Comparison of ENCODE assay signal across 23 cellular contexts in the genomic region with DNA sequence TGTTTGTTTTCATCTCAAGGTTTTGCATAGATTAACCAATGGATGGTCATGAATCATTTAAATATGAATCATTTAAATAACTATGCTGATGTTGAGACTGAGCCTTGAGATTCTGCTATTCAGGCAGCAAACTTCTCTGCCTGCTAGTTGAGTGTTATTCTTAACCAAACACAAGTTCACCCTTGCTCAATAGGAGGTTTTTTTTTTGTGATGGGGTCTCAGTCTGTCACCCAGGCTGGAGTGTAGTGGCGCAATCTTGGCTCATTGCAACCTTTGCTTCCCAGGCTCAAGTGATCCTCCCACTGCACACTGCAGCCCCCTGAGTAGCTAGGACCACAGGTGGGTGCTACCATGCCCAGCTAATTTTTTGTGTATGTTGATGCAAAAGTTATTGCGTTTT.
DNase-seq lines count a peak whose midpoint lies in the region; ATAC-seq, FAIRE-seq and TF ChIP-seq lines count a peak whose summit lies in the region.
"Had no signal": no experiment of that assay in that cellular context is flagged by ENCODE, and none has a peak within 500 bp of the region (broad histone marks: within the 10 kb centered on the region; RNA-seq: fewer than 3 reads in every experiment).

No MANE protein-coding gene starts in this region.

- H3K9me3 Mint-ChIP-seq in GM23338, result no peaks in the 10 kb centered on the region
- H3K9me3 Mint-ChIP-seq in CD4-positive, alpha-beta memory T cell, result no peaks in the 10 kb centered on the region
- H3K9me3 Mint-ChIP-seq: CD8-positive, alpha-beta T cell had no signal

- TF ChIP-seq POLR2A in HepG2 (IDR thresholded peaks at IDR 0.05; ENCODE audit: insufficient read depth in 1 of 2, low read depth in 2 of 2, low read length in 2 of 2), result no peak

- peaks cover 6% of the 10 kb centered on the region; the same call in 2 of the 3 replicates for H3K36me3 Mint-ChIP-seq in GM23338 (ENCODE audit: low read depth)
- no peaks in the 10 kb centered on the region for H3K36me3 Mint-ChIP-seq in CD4-positive, alpha-beta memory T cell
- H3K36me3 Mint-ChIP-seq: CD14-positive monocyte; CD8-positive, alpha-beta T cell had no signal

- ATAC-seq in GM23338 (no peak), Panc1 (no peak), HepG2 (peak; percentile 84), GM19452 (IDR thresholded peaks at IDR 0.05; ENCODE audit: unreplicated experiment) (no peak), HG03439 (IDR thresholded peaks at IDR 0.05; ENCODE audit: unreplicated experiment) (no peak)
- ATAC-seq: A549; CD8-positive, alpha-beta T cell; GM12878; K562 had no signal

- BruUV-seq in Panc1 (replicated peaks; lab: Mats Ljungman, UMichigan), result no TSS peak
- no TSS peak for BruUV-seq in HepG2 (replicated peaks; lab: Mats Ljungman, UMichigan)

- H3K4me3 Mint-ChIP-seq in GM23338, result no peak overlapping the region
- H3K4me3 Mint-ChIP-seq in CD4-positive, alpha-beta memory T cell, result no peak overlapping the region
- H3K4me3 Mint-ChIP-seq: CD14-positive monocyte; CD8-positive, alpha-beta T cell had no signal

- H2AFZ ChIP-seq in GM23338, result no peak overlapping the region
- H2AFZ ChIP-seq in HepG2 (ENCODE audit: low read length), result no peak overlapping the region
- H2AFZ ChIP-seq: GM23248 had no signal

- H3K4me1 ChIP-seq in GM23338 (ENCODE audit: insufficient read depth), result peaks cover 67% of the 10 kb centered on the region
- H3K4me1 ChIP-seq in Panc1 (ENCODE audit: control insufficient read depth, insufficient read depth, low read length), result peaks cover 65% of the 10 kb centered on the region
- H3K4me1 ChIP-seq in HepG2 (ENCODE audit: insufficient read depth, low read length), result peaks cover 39% of the 10 kb centered on the region
- no peaks in the 10 kb centered on the region for H3K4me1 ChIP-seq in CD4-positive, alpha-beta memory T cell (ENCODE audit: insufficient read depth, low read length)
- H3K4me1 ChIP-seq: A549 had no signal

- no peak for DNase-seq in GM23338 (ENCODE audit: low spot score)
- no peak for DNase-seq in Panc1 (ENCODE audit: low read depth, low spot score)
- DNase-seq in amniotic epithelial cell (ENCODE audit: low read depth), result peak; percentile 24
- peak; percentile 68 for DNase-seq in HepG2 (ENCODE audit: low spot score)
- no peak for DNase-seq in CD4-positive, alpha-beta memory T cell
- DNase-seq in urothelium cell line (ENCODE audit: low spot score), result no peak
- DNase-seq: AML-193; CD8-positive, alpha-beta T cell; DMS 273 treated with DMSO at 0.1 percent for 48 hours; DMS53; DND-41; EL; GM23248; H7; IMR-90 had no signal

- TF ChIP-seq CTCF in GM23338 (conservative IDR thresholded peaks at IDR 0.05; ENCODE audit: low read depth in 2 of 2), result no peak
- no peak for TF ChIP-seq CTCF in Panc1 (IDR thresholded peaks at IDR 0.05)
- no peak for TF ChIP-seq CTCF in HepG2 (CRISPR knock-in tag; IDR thresholded peaks at IDR 0.05)

- H3K4me2 ChIP-seq in GM23338 (peak overlapping the region; percentile 56), HepG2 (ENCODE audit: low read depth, low read length) (no peak overlapping the region)
- H3K4me2 ChIP-seq: A549, BLaER1 had no signal

- peak in 1 of 2 experiments; percentile 47; a peak in 1 of 4 replicates for TF ChIP-seq EP300 in HepG2 (IDR thresholded peaks at IDR 0.05; ENCODE audit: low read depth in 2 of 2, low read length in 2 of 2)
- no peak for TF ChIP-seq EP300 in HepG2 (CRISPR knock-in tag; IDR thresholded peaks at IDR 0.05; ENCODE audit: borderline replicate concordance)

- in situ Hi-C loops in Panc1 (cut with HindIII; ENCODE audit: low pct_unique_long_range_greater_than_20kb, low sequenced_read_pairs) (no loop called here), HepG2 (cut with HindIII; ENCODE audit: extremely low pct_ligation_motif_present, low pct_unique_long_range_greater_than_20kb) (no loop called here)

- H3K9me2 ChIP-seq in GM23338 (ENCODE audit: insufficient read depth), result 0 out of 2 replicates have a peak, but pooled peaks cover 8% of the 10 kb centered on the region

- intact Hi-C loops in Panc1 (cut with micrococcal nuclease; ENCODE audit: unreplicated experiment) (no loop called here), HepG2 (cut with micrococcal nuclease; ENCODE audit: unreplicated experiment) (no loop called here)
- intact Hi-C loops in CD4-positive, alpha-beta memory T cell (cut with micrococcal nuclease), result no loop called here

- no peak overlapping the region for H3K27ac Mint-ChIP-seq in GM23338
- no peak overlapping the region for H3K27ac Mint-ChIP-seq in CD4-positive, alpha-beta memory T cell
- H3K27ac Mint-ChIP-seq: CD14-positive monocyte; CD8-positive, alpha-beta T cell had no signal

- H4K20me1 ChIP-seq in GM23338 (replicated peaks; ENCODE audit: insufficient read depth), result 0 out of 2 replicates have a peak, but pooled peaks cover 3% of the 10 kb centered on the region
- H4K20me1 ChIP-seq in HepG2 (ENCODE audit: insufficient read depth, low read length), result 0 out of 2 replicates have a peak, but pooled peaks cover 2% of the 10 kb centered on the region
- H4K20me1 ChIP-seq: BLaER1 had no signal

- H3K27ac ChIP-seq in GM23338 (ENCODE audit: low read depth) (no peak overlapping the region), Panc1 (ENCODE audit: low read length) (peak overlapping the region; percentile 74), HepG2 (ENCODE audit: extremely low read length, insufficient read depth, low read length) (no peak overlapping the region)
- H3K27ac ChIP-seq in CD4-positive, alpha-beta memory T cell (ENCODE audit: low read depth, low read length), result no peak overlapping the region
- H3K27ac ChIP-seq: 22Rv1, A549, BLaER1, GM23248 had no signal

- no peaks in the 10 kb centered on the region for H3K27me3 ChIP-seq in GM23338 (ENCODE audit: insufficient read depth)
- H3K27me3 ChIP-seq in Panc1 (ENCODE audit: control insufficient read depth, insufficient read depth, low read length), result no peaks in the 10 kb centered on the region
- H3K27me3 ChIP-seq in HepG2 (ENCODE audit: control insufficient read depth in 1 of 2, insufficient read depth in 2 of 2, low read length in 2 of 2), result no peaks in the 10 kb centered on the region
- no peaks in the 10 kb centered on the region for H3K27me3 ChIP-seq in CD4-positive, alpha-beta memory T cell (ENCODE audit: insufficient read depth, low read length)
- H3K27me3 ChIP-seq: BLaER1 had no signal

- peaks cover 75% of the 10 kb centered on the region for H3K4me1 Mint-ChIP-seq in GM23338
- H3K4me1 Mint-ChIP-seq in CD4-positive, alpha-beta memory T cell, result no peaks in the 10 kb centered on the region

- CTCF ChIA-PET in Panc1 (lab: Charles Lee) (no interaction called here), HepG2 (lab: Yijun Ruan, JAX; ENCODE audit: low intra/inter-chr PET ratio, low total read pairs) (no interaction called here)
- CTCF ChIA-PET in CD4-positive, alpha-beta memory T cell (lab: Charles Lee; ENCODE audit: partially characterized antibody), result no interaction called here

- H3K79me2 ChIP-seq in GM23338 (replicated peaks; ENCODE audit: insufficient read depth), result peaks cover 27% of the 10 kb centered on the region; the same call in 1 of the 2 replicates
- peaks cover 17% of the 10 kb centered on the region for H3K79me2 ChIP-seq in HepG2 (ENCODE audit: insufficient read depth, low read length)

- no peak for TF ChIP-seq RAD21 in HepG2 (CRISPR knock-in tag; IDR thresholded peaks at IDR 0.05)

- no peak overlapping the region for H3K9ac ChIP-seq in HepG2 (ENCODE audit: insufficient read depth, low read depth, low read length)
- H3K9ac ChIP-seq: BLaER1, GM23248 had no signal

- H3K4me3 ChIP-seq in GM23338, result no peak overlapping the region
- H3K4me3 ChIP-seq in Panc1 (ENCODE audit: low read depth in 2 of 2, low read length in 2 of 2), result no peak overlapping the region
- H3K4me3 ChIP-seq in HepG2 (replicated peaks in 1 of 3; ENCODE audit: insufficient read depth in 1 of 3, low read depth in 2 of 3, low read length in 3 of 3), result no peak overlapping the region
- H3K4me3 ChIP-seq in CD4-positive, alpha-beta memory T cell (ENCODE audit: low read length in 2 of 2), result no peak overlapping the region
- H3K4me3 ChIP-seq: A549, BLaER1, GM12878, GM23248, K562 had no signal

- POLR2A ChIA-PET in Panc1 (lab: Charles Lee) (no interaction called here), HepG2 (lab: Yijun Ruan, JAX) (no interaction called here)
- POLR2A ChIA-PET in CD4-positive, alpha-beta memory T cell (lab: Charles Lee; ENCODE audit: partially characterized antibody), result no interaction called here

- no peaks in the 10 kb centered on the region for H3K36me3 ChIP-seq in GM23338 (ENCODE audit: insufficient read depth)
- no peaks in the 10 kb centered on the region for H3K36me3 ChIP-seq in Panc1 (ENCODE audit: control insufficient read depth, insufficient read depth, low read length)
- no peaks in the 10 kb centered on the region for H3K36me3 ChIP-seq in HepG2 (replicated peaks in 1 of 2; ENCODE audit: control insufficient read depth in 1 of 2, insufficient read depth in 2 of 2, low read length in 2 of 2)
- no peaks in the 10 kb centered on the region for H3K36me3 ChIP-seq in CD4-positive, alpha-beta memory T cell (ENCODE audit: insufficient read depth, low read length)
- H3K36me3 ChIP-seq: BLaER1 had no signal

- FAIRE-seq in HepG2 (lab: Jason Lieb, UNC) (peak; percentile 95), urothelium cell line (lab: Jason Lieb, UNC) (no peak)
- FAIRE-seq: A549, GM12878, K562 had no signal

- 80% methylated on average over 2 of the region's 2 CpGs for WGBS in HepG2 (ENCODE audit: low lambda C conversion rate)

- peaks cover 5% of the 10 kb centered on the region; the same call in 1 of the 2 replicates for H3F3A ChIP-seq in GM23338 (replicated peaks; ENCODE audit: low read depth)

- H3K9me3 ChIP-seq in Panc1 (ENCODE audit: control insufficient read depth, insufficient read depth, low read depth, low read length) (no peaks in the 10 kb centered on the region), HepG2 (ENCODE audit: low read length) (no peaks in the 10 kb centered on the region)
- H3K9me3 ChIP-seq in CD4-positive, alpha-beta memory T cell (ENCODE audit: control insufficient read depth in 1 of 2, low read length in 2 of 2), result no peaks in the 10 kb centered on the region
- H3K9me3 ChIP-seq: A549, BLaER1 had no signal

- H3K27me3 Mint-ChIP-seq in GM23338 (ENCODE audit: insufficient read depth, low read depth, poor library complexity), result peaks cover 5% of the 10 kb centered on the region
- H3K27me3 Mint-ChIP-seq in CD4-positive, alpha-beta memory T cell, result peaks cover 6 to 10% of the 10 kb centered on the region in 2 donors

TF ChIP-seq in GM23338, 12 proteins besides CTCF, POLR2A, EP300 and RAD21 (continues in another document):
- TF ChIP-seq STAT1 (IDR thresholded peaks at IDR 0.05; ENCODE audit: unreplicated experiment), result no peak
- no peak for TF ChIP-seq NANOG (IDR thresholded peaks at IDR 0.05; ENCODE audit: borderline replicate concordance)
- no peak for TF ChIP-seq CREB1 (CRISPR knock-in tag; IDR thresholded peaks at IDR 0.05; ENCODE audit: low read depth)
- no peak for TF ChIP-seq JUNB (IDR thresholded peaks at IDR 0.05; ENCODE audit: unreplicated experiment)
- TF ChIP-seq ZNF114 (CRISPR knock-in tag; IDR thresholded peaks at IDR 0.05), result no peak

TF ChIP-seq in HepG2, 621 proteins besides CTCF, POLR2A, EP300 and RAD21 (continues in another document):
- no peak for TF ChIP-seq PAX8 (CRISPR knock-in tag; IDR thresholded peaks at IDR 0.05; ENCODE audit: borderline replicate concordance)
- TF ChIP-seq RAD51 (IDR thresholded peaks at IDR 0.05; ENCODE audit: borderline replicate concordance), result no peak
- TF ChIP-seq ZNF713 (CRISPR knock-in tag; IDR thresholded peaks at IDR 0.05), result no peak
- no peak for TF ChIP-seq TOE1 (CRISPR knock-in tag; IDR thresholded peaks at IDR 0.05)
- no peak for TF ChIP-seq SNAI1 (CRISPR knock-in tag; IDR thresholded peaks at IDR 0.05; ENCODE audit: borderline replicate concordance)

Comparison
In these comparisons a context has a peak if more than half of its experiments do, and no peak if none do; other contexts are left out.
1. DNase-seq: peak in amniotic epithelial cell (single experiment) and HepG2 (single experiment); none in GM23338 (single experiment), Panc1 (single experiment), CD4-positive, alpha-beta memory T cell (0 of 5) and urothelium cell line (single experiment).